In genomic region chr1:117613969-117614865, GRCh38 we compare ENCODE assay signal across 2 cellular contexts.
TF ChIP-seq lines count a peak whose summit lies in the region.

No MANE protein-coding gene starts in this region.

TF ChIP-seq in liver, 16 proteins besides CTCF, POLR2A, EP300 and RAD21:
- peak; percentile 42 to 65 for TF ChIP-seq HNF4A (conservative IDR thresholded peaks at IDR 0.05)
- peak; percentile 19 for TF ChIP-seq SP1 (IDR thresholded peaks at IDR 0.05)
- TF ChIP-seq NR2F2 (IDR thresholded peaks at IDR 0.05), result no peak

TF ChIP-seq in HepG2, 621 proteins besides CTCF, POLR2A, EP300 and RAD21:
- TF ChIP-seq GATAD2A (CRISPR knock-in tag; IDR thresholded peaks at IDR 0.05), result no peak
- TF ChIP-seq ZNF138 (CRISPR knock-in tag; IDR thresholded peaks at IDR 0.05; ENCODE audit: low read depth), result no peak
- no peak for TF ChIP-seq ZNF564 (CRISPR knock-in tag; IDR thresholded peaks at IDR 0.05)
- no peak for TF ChIP-seq TOE1 (CRISPR knock-in tag; IDR thresholded peaks at IDR 0.05)
- no peak for TF ChIP-seq MLXIP (CRISPR knock-in tag; IDR thresholded peaks at IDR 0.05; ENCODE audit: borderline replicate concordance)
- TF ChIP-seq BRD4 (CRISPR knock-in tag; IDR thresholded peaks at IDR 0.05), result no peak
- TF ChIP-seq MXD1 (CRISPR knock-in tag; IDR thresholded peaks at IDR 0.05), result no peak
- no peak for TF ChIP-seq RBM22 (optimal IDR thresholded peaks at IDR 0.05; ENCODE audit: low read length)
